1 cellular context compared by ENCODE assay signal in genomic region chr2:237315881-237316225, GRCh38.
TF ChIP-seq lines count a peak whose summit lies in the region.

No MANE protein-coding gene starts in this region.

TF ChIP-seq in HepG2, 621 proteins besides CTCF, POLR2A, EP300 and RAD21 (continued from another document and continues in another):
- TF ChIP-seq HNF1A (IDR thresholded peaks at IDR 0.05; ENCODE audit: low read depth) (0 out of 2 replicates have a peak, but pooled peaks have one; percentile 15), HNF1A (CRISPR knock-in tag; IDR thresholded peaks at IDR 0.05; ENCODE audit: borderline replicate concordance) (no peak; the same call in 1 of the 2 replicates), POLR2G (IDR thresholded peaks at IDR 0.05; ENCODE audit: low read depth, low read length) (no peak), ZNF510 (CRISPR knock-in tag; IDR thresholded peaks at IDR 0.05; ENCODE audit: low read depth) (no peak), BCL6 (CRISPR knock-in tag; IDR thresholded peaks at IDR 0.05) (0 out of 2 replicates have a peak, but pooled peaks have one; percentile 9), ZNF709 (CRISPR knock-in tag; IDR thresholded peaks at IDR 0.05) (no peak), HNRNPK (IDR thresholded peaks at IDR 0.05; ENCODE audit: low read depth, low read length, poor library complexity, severe bottlenecking) (no peak), FOXA3 (CRISPR knock-in tag; IDR thresholded peaks at IDR 0.05) (peak; percentile 39; the same call in 1 of the 2 replicates), SOX6 (IDR thresholded peaks at IDR 0.05) (no peak), SOX6 (CRISPR knock-in tag; IDR thresholded peaks at IDR 0.05) (peak; percentile 76), ZNF143 (CRISPR knock-in tag; IDR thresholded peaks at IDR 0.05) (no peak), SOX5 (CRISPR knock-in tag; IDR thresholded peaks at IDR 0.05; ENCODE audit: borderline replicate concordance) (peak; percentile 74; the same call in 1 of the 2 replicates), ELF3 (CRISPR knock-in tag; IDR thresholded peaks at IDR 0.05) (0 out of 2 replicates have a peak, but pooled peaks have one; percentile 8), KAT8 (CRISPR knock-in tag; IDR thresholded peaks at IDR 0.05) (no peak), ZNF275 (CRISPR knock-in tag; IDR thresholded peaks at IDR 0.05; ENCODE audit: borderline replicate concordance) (no peak), HNF4A (CRISPR knock-in tag; IDR thresholded peaks at IDR 0.05) (0 out of 2 replicates have a peak, but pooled peaks have one; percentile 10), NFE2 (CRISPR knock-in tag; IDR thresholded peaks at IDR 0.05) (no peak), NKX3-1 (CRISPR knock-in tag; IDR thresholded peaks at IDR 0.05) (no peak), ZNF550 (CRISPR knock-in tag; IDR thresholded peaks at IDR 0.05; ENCODE audit: borderline replicate concordance) (no peak), NR2F1 (CRISPR knock-in tag; IDR thresholded peaks at IDR 0.05) (no peak), MYPOP (CRISPR knock-in tag; IDR thresholded peaks at IDR 0.05) (no peak), PITX1 (CRISPR knock-in tag; IDR thresholded peaks at IDR 0.05) (no peak), BRCA1 (CRISPR knock-in tag; IDR thresholded peaks at IDR 0.05) (no peak), ARID5B (CRISPR knock-in tag; IDR thresholded peaks at IDR 0.05) (peak; percentile 52; the same call in 1 of the 2 replicates), MED8 (CRISPR knock-in tag; IDR thresholded peaks at IDR 0.05; ENCODE audit: insufficient replicate concordance) (no peak), ZNF556 (CRISPR knock-in tag; IDR thresholded peaks at IDR 0.05; ENCODE audit: borderline replicate concordance) (no peak), CEBPB (IDR thresholded peaks at IDR 0.05; ENCODE audit: borderline replicate concordance, low read depth, low read length) (peak; percentile 25; the same call in 1 of the 2 replicates), ZNF441 (CRISPR knock-in tag; IDR thresholded peaks at IDR 0.05; ENCODE audit: borderline replicate concordance) (no peak), RFX5 (IDR thresholded peaks at IDR 0.05; ENCODE audit: low read depth, low read length) (no peak), ZNF672 (CRISPR knock-in tag; IDR thresholded peaks at IDR 0.05) (no peak), FOXP1 (IDR thresholded peaks at IDR 0.05) (no peak), FOXP1 (CRISPR knock-in tag; IDR thresholded peaks at IDR 0.05) (peak; percentile 28; the same call in 1 of the 2 replicates), ZFAT (CRISPR knock-in tag; conservative IDR thresholded peaks at IDR 0.05) (no peak), HOMEZ (CRISPR knock-in tag; IDR thresholded peaks at IDR 0.05; ENCODE audit: low read depth) (no peak), ZNF276 (CRISPR knock-in tag; IDR thresholded peaks at IDR 0.05; ENCODE audit: low read depth) (no peak), FOXP4 (CRISPR knock-in tag; IDR thresholded peaks at IDR 0.05) (peak; percentile 15; the same call in 1 of the 2 replicates), CEBPG (CRISPR knock-in tag; IDR thresholded peaks at IDR 0.05) (peak; percentile 42; the same call in 1 of the 2 replicates), ZNF746 (CRISPR knock-in tag; IDR thresholded peaks at IDR 0.05) (no peak), ZNF205 (CRISPR knock-in tag; IDR thresholded peaks at IDR 0.05) (no peak), HHEX (CRISPR knock-in tag; IDR thresholded peaks at IDR 0.05) (peak; percentile 35; the same call in 1 of the 2 replicates), ZNF343 (CRISPR knock-in tag; IDR thresholded peaks at IDR 0.05) (no peak), ZNF737 (CRISPR knock-in tag; IDR thresholded peaks at IDR 0.05; ENCODE audit: borderline replicate concordance) (no peak), MAZ (IDR thresholded peaks at IDR 0.05; ENCODE audit: borderline replicate concordance, low read depth, low read length) (no peak), MAZ (CRISPR knock-in tag; IDR thresholded peaks at IDR 0.05; ENCODE audit: low read depth) (no peak), HMG20B (CRISPR knock-in tag; conservative IDR thresholded peaks at IDR 0.05) (0 out of 2 replicates have a peak, but pooled peaks have one; percentile 34), MTERF4 (CRISPR knock-in tag; IDR thresholded peaks at IDR 0.05) (no peak), ZNF24 (IDR thresholded peaks at IDR 0.05) (peak; percentile 54; the same call in 1 of the 2 replicates), SOX13 (IDR thresholded peaks at IDR 0.05) (peak; percentile 69), SOX13 (CRISPR knock-in tag; conservative IDR thresholded peaks at IDR 0.05 in 1 of 2, IDR thresholded peaks at IDR 0.05 in 1 of 2) (peak in 1 of 2 experiments; percentile 86; a peak in 2 of 4 replicates), ATM (IDR thresholded peaks at IDR 0.05; ENCODE audit: borderline replicate concordance) (no peak), FOXJ3 (CRISPR knock-in tag; IDR thresholded peaks at IDR 0.05; ENCODE audit: borderline replicate concordance) (no peak), ATF4 (CRISPR knock-in tag; IDR thresholded peaks at IDR 0.05) (no peak), GATAD2A (CRISPR knock-in tag; IDR thresholded peaks at IDR 0.05) (0 out of 2 replicates have a peak, but pooled peaks have one; percentile 16)
